Comparison of ENCODE assay signal across 26 cellular contexts in genomic region chr1:41351262-41352151, GRCh38. TPM values are rescaled to one million over a fixed set of nuclear protein-coding genes. Genes with fewer than 3 reads are reported as not detected.
A peak's percentile ranks its signal among the peaks of the same experiment; 100 is the strongest.
DNase-seq lines count a peak whose midpoint lies in the region; ATAC-seq and TF ChIP-seq lines count a peak whose summit lies in the region.
"Had no signal": no experiment of that assay in that cellular context is flagged by ENCODE, and none has a peak within 500 bp of the region (broad histone marks: within the 10 kb centered on the region; RNA-seq: fewer than 3 reads in every experiment).

No MANE protein-coding gene starts in this region.

- no peaks in the 10 kb centered on the region for H3K36me3 Mint-ChIP-seq in activated CD8-positive, alpha-beta memory T cell treated with anti-CD3 and anti-CD28 coated beads, Interleukin-2, amount 10 ng/mL, durations not matched to agents 7 days and 5 days
- H3K36me3 Mint-ChIP-seq in endodermal cell (ENCODE audit: low read depth) (no peaks in the 10 kb centered on the region), MCF 10A (ENCODE audit: insufficient read depth, unreplicated experiment) (peaks cover 7% of the 10 kb centered on the region)
- H3K36me3 Mint-ChIP-seq: CD4-positive, alpha-beta memory T cell had no signal

- no peaks in the 10 kb centered on the region for H3K27me3 ChIP-seq in endodermal cell (ENCODE audit: control insufficient read depth, insufficient read depth, low read length, poor library complexity, severe bottlenecking)
- H3K27me3 ChIP-seq in trophoblast cell (ENCODE audit: insufficient read depth, low read length) = no peaks in the 10 kb centered on the region
- H3K27me3 ChIP-seq: BLaER1 treated with 17β-estradiol and CSF1 and Interleukin-3, amounts not matched to agents 10 nM and 100 nM had no signal

- no peak overlapping the region for H4K12ac ChIP-seq in trophoblast cell (ENCODE audit: low read depth, low read length)

- peaks cover 21% of the 10 kb centered on the region for H3K27me3 Mint-ChIP-seq in activated CD8-positive, alpha-beta memory T cell treated with anti-CD3 and anti-CD28 coated beads, Interleukin-2, amount 10 ng/mL, durations not matched to agents 7 days and 5 days
- H3K27me3 Mint-ChIP-seq in endodermal cell (ENCODE audit: insufficient read depth) (peaks cover 12% of the 10 kb centered on the region), MCF 10A (ENCODE audit: insufficient read depth, unreplicated experiment) (no peaks in the 10 kb centered on the region)

- H2AFZ ChIP-seq in trophoblast cell (ENCODE audit: insufficient read depth, low read length, poor library complexity) = no peak overlapping the region
- H2AFZ ChIP-seq: GM23248 had no signal

- peaks cover 4% of the 10 kb centered on the region for H3K4me1 Mint-ChIP-seq in activated CD8-positive, alpha-beta memory T cell treated with anti-CD3 and anti-CD28 coated beads, Interleukin-2, amount 10 ng/mL, durations not matched to agents 7 days and 5 days
- peaks cover 24% of the 10 kb centered on the region for H3K4me1 Mint-ChIP-seq in endodermal cell
- no peaks in the 10 kb centered on the region for H3K4me1 Mint-ChIP-seq in MCF 10A (ENCODE audit: insufficient read depth, unreplicated experiment)
- H3K4me1 Mint-ChIP-seq: CD4-positive, alpha-beta memory T cell had no signal

- H2BK5ac ChIP-seq in trophoblast cell (ENCODE audit: low read depth, low read length, poor library complexity) = peak overlapping the region; percentile 46

- H3K4me1 ChIP-seq in endodermal cell (ENCODE audit: control insufficient read depth, insufficient read depth, low read length) (no peaks in the 10 kb centered on the region), trophoblast cell (ENCODE audit: control insufficient read depth in 1 of 2, insufficient read depth in 2 of 2, low read length in 2 of 2) (peaks cover 12 to 16% of the 10 kb centered on the region in 2 experiments)

- peaks cover 24% of the 10 kb centered on the region for H3K79me1 ChIP-seq in trophoblast cell (ENCODE audit: low read length)

- peak overlapping the region; percentile 95 for H2AK5ac ChIP-seq in trophoblast cell (ENCODE audit: low read length)

- peaks cover 2% of the 10 kb centered on the region for H3K79me2 ChIP-seq in trophoblast cell (ENCODE audit: control insufficient read depth, insufficient read depth, low read length, poor library complexity)

- intact Hi-C loops in MCF 10A (cut with micrococcal nuclease) = no loop called here

- H3K9me3 ChIP-seq in endodermal cell (ENCODE audit: control insufficient read depth, low read length) (no peaks in the 10 kb centered on the region), trophoblast cell (ENCODE audit: insufficient read depth, low read depth, low read length) (no peaks in the 10 kb centered on the region)
- H3K9me3 ChIP-seq: BLaER1 treated with 17β-estradiol and CSF1 and Interleukin-3, amounts not matched to agents 10 nM and 100 nM had no signal

- H4K91ac ChIP-seq in trophoblast cell (ENCODE audit: low read depth, low read length) = peak overlapping the region; percentile 79

- peak overlapping the region; percentile 68 for H2BK120ac ChIP-seq in trophoblast cell (ENCODE audit: insufficient read depth, low read length, poor library complexity)

- H2BK12ac ChIP-seq in trophoblast cell (ENCODE audit: low read length) = peak overlapping the region; percentile 88

- no peak overlapping the region for H3K4me3 Mint-ChIP-seq in activated CD8-positive, alpha-beta memory T cell treated with anti-CD3 and anti-CD28 coated beads, Interleukin-2, amount 10 ng/mL, durations not matched to agents 7 days and 5 days
- H3K4me3 Mint-ChIP-seq in endodermal cell = no peak overlapping the region
- H3K4me3 Mint-ChIP-seq in MCF 10A (ENCODE audit: unreplicated experiment) = no peak overlapping the region
- H3K4me3 Mint-ChIP-seq: CD4-positive, alpha-beta memory T cell; H9 had no signal

- no peak overlapping the region for H3K27ac ChIP-seq in endodermal cell (ENCODE audit: low read depth, low read length)
- H3K27ac ChIP-seq in trophoblast cell (ENCODE audit: low read depth, low read length) = no peak overlapping the region
- H3K27ac ChIP-seq: BLaER1 treated with 17β-estradiol and CSF1 and Interleukin-3, amounts not matched to agents 10 nM and 100 nM; GM23248; HL-60 had no signal

- H3K9me3 Mint-ChIP-seq in activated CD8-positive, alpha-beta memory T cell treated with anti-CD3 and anti-CD28 coated beads, Interleukin-2, amount 10 ng/mL, durations not matched to agents 7 days and 5 days (ENCODE audit: low read depth) = no peaks in the 10 kb centered on the region
- H3K9me3 Mint-ChIP-seq in endodermal cell (no peaks in the 10 kb centered on the region), MCF 10A (ENCODE audit: unreplicated experiment) (no peaks in the 10 kb centered on the region)
- H3K9me3 Mint-ChIP-seq: CD4-positive, alpha-beta memory T cell; H9 had no signal

- no peak for ATAC-seq in activated CD8-positive, alpha-beta memory T cell treated with anti-CD3 and anti-CD28 coated beads, Interleukin-2, amount 10 ng/mL, durations not matched to agents 7 days and 5 days
- ATAC-seq: GM12878, HepG2, Panc1 had no signal

- no TSS peak for BruUV-seq in MCF 10A (replicated peaks; lab: Mats Ljungman, UMichigan)

- H3K36me3 ChIP-seq in endodermal cell (ENCODE audit: control insufficient read depth, insufficient read depth, low read length) (no peaks in the 10 kb centered on the region), trophoblast cell (ENCODE audit: control insufficient read depth in 1 of 2, insufficient read depth in 2 of 2, low read length in 2 of 2) (no peaks in the 10 kb centered on the region)
- H3K36me3 ChIP-seq: BLaER1 treated with 17β-estradiol and CSF1 and Interleukin-3, amounts not matched to agents 10 nM and 100 nM had no signal

- TF ChIP-seq CTCF in endodermal cell (conservative IDR thresholded peaks at IDR 0.05) (no peak), MCF 10A (IDR thresholded peaks at IDR 0.05; ENCODE audit: unreplicated experiment) (no peak)

- peak; percentile 17 for DNase-seq in activated CD8-positive, alpha-beta memory T cell treated with anti-CD3 and anti-CD28 coated beads, Interleukin-2, amount 50 U/mL, for 48 hours
- no peak for DNase-seq in activated CD8-positive, alpha-beta memory T cell treated with anti-CD3 and anti-CD28 coated beads, Interleukin-2, amount 10 ng/mL, durations not matched to agents 7 days and 5 days
- DNase-seq in endodermal cell (peak; percentile 41), trophoblast cell (no peak), ureter (ENCODE audit: low spot score) (peak; percentile 32), MCF 10A (ENCODE audit: unreplicated experiment) (no peak), NCI-H446 (lab: John Stamatoyannopoulos, UW) (no peak), occipital lobe (lab: John Stamatoyannopoulos, UW) (no peak)
- DNase-seq: 8988T; CD4-positive, alpha-beta memory T cell; DND-41; GM23248; H9; KG1; MV-4-11; NCI-H1105 treated with DMSO at 0.1 percent for 48 hours; NCI-H2029 treated with DMSO at 0.1 percent for 48 hours; NCI-H2171; NCI-H345; NCI-H524 treated with DMSO at 0.1 percent for 48 hours; NCI-H82 had no signal

- no peak overlapping the region for H3K14ac ChIP-seq in trophoblast cell (ENCODE audit: low read length)

- H3K4me3 ChIP-seq in endodermal cell (ENCODE audit: low read length) (no peak overlapping the region), trophoblast cell (ENCODE audit: low read depth, low read length) (no peak overlapping the region)
- H3K4me3 ChIP-seq: BLaER1 treated with 17β-estradiol and CSF1 and Interleukin-3, amounts not matched to agents 10 nM and 100 nM; GM12878; GM23248 had no signal

- no peak overlapping the region for H3K23ac ChIP-seq in trophoblast cell (ENCODE audit: low read length)

- H4K8ac ChIP-seq in trophoblast cell (ENCODE audit: low read depth, low read length) = peak overlapping the region; percentile 49

- H3K4ac ChIP-seq in trophoblast cell (ENCODE audit: low read depth, low read length) = peak overlapping the region; percentile 65

- WGBS in endodermal cell (ENCODE audit: insufficient coverage in 1 of 2, insufficient read length in 1 of 2), 2 experiments = 78 to 87% methylated on average over 3 to 6 of the region's 6 CpGs
- no CpG with 5 or more reads among the region's 6 CpGs for WGBS in trophoblast cell (ENCODE audit: extremely low coverage, insufficient coverage, insufficient read length)

- H3K27ac Mint-ChIP-seq in activated CD8-positive, alpha-beta memory T cell treated with anti-CD3 and anti-CD28 coated beads, Interleukin-2, amount 10 ng/mL, durations not matched to agents 7 days and 5 days = no peak overlapping the region
- H3K27ac Mint-ChIP-seq in endodermal cell (peak overlapping the region; percentile 52), MCF 10A (ENCODE audit: low read depth, unreplicated experiment) (no peak overlapping the region)
- H3K27ac Mint-ChIP-seq: CD4-positive, alpha-beta memory T cell; H9 had no signal

- H3K4me2 ChIP-seq in trophoblast cell (ENCODE audit: low read length) = no peak overlapping the region
- H3K4me2 ChIP-seq: BLaER1 treated with 17β-estradiol and CSF1 and Interleukin-3, amounts not matched to agents 10 nM and 100 nM had no signal

- CTCF ChIA-PET in activated CD8-positive, alpha-beta memory T cell treated with anti-CD3 and anti-CD28 coated beads, Interleukin-2, amount 10 ng/mL, durations not matched to agents 7 days and 5 days (lab: Charles Lee) = no interaction called here
- CTCF ChIA-PET in MCF 10A (lab: Yijun Ruan, JAX) = interaction anchor here (1.3 kb wide), 1 partner anchor 68 kb away, joined by 3 read pairs; no protein-coding TSS in a partner anchor

- no peak overlapping the region for H3K18ac ChIP-seq in trophoblast cell (ENCODE audit: low read length)

- H3K9ac ChIP-seq in endodermal cell (ENCODE audit: extremely low read depth, low read length, poor library complexity, severe bottlenecking) (no peak overlapping the region), trophoblast cell (ENCODE audit: low read length) (no peak overlapping the region)
- H3K9ac ChIP-seq: BLaER1 treated with 17β-estradiol and CSF1 and Interleukin-3, amounts not matched to agents 10 nM and 100 nM; GM23248 had no signal

- POLR2A ChIA-PET in MCF 10A (lab: Yijun Ruan, JAX) = interaction anchor here (0.6 to 1.0 kb wide), 2 partner anchors 9 to 116 kb away, joined by 3 to 4 read pairs; partner anchors contain the start of gene FOXO6

RNA-seq across cellular contexts. Expression of gene FOXO6, which starts 9.7 kb away (rescaled TPM):
- not detected for total RNA-seq in activated CD8-positive, alpha-beta memory T cell treated with anti-CD3 and anti-CD28 coated beads, Interleukin-2, amount 10 ng/mL, durations not matched to agents 7 days and 5 days
- total RNA-seq in endodermal cell = 1 to 10 TPM; 1.7 to 1.8 TPM
- 2.9 TPM for polyA plus RNA-seq in endodermal cell (2013, experiment 1 of 2)
- polyA plus RNA-seq in endodermal cell (2013, experiment 2 of 2) = 2.8 TPM
- 119 and 130 TPM in 2 replicates for polyA plus RNA-seq in trophoblast cell (2013)
- 8.6 TPM for total RNA-seq in ureter
- 0.22 and 0.28 TPM in 2 replicates for total RNA-seq in MCF 10A (2022)
- total RNA-seq in occipital lobe = 5.9 TPM
- total RNA-seq: CD4-positive, alpha-beta memory T cell; GM12878; GM23248 had no signal
- polyA plus RNA-seq: CD4-positive, alpha-beta memory T cell; GM23248; HepG2 had no signal

Comparison
In these comparisons a context has a peak if more than half of its experiments do, and no peak if none do; other contexts are left out.
1. DNase-seq: peak in activated CD8-positive, alpha-beta memory T cell treated with anti-CD3 and anti-CD28 coated beads, Interleukin-2, amount 50 U/mL, for 48 hours (single experiment), endodermal cell (single experiment) and ureter (single experiment); none in activated CD8-positive, alpha-beta memory T cell treated with anti-CD3 and anti-CD28 coated beads, Interleukin-2, amount 10 ng/mL, durations not matched to agents 7 days and 5 days (single experiment), trophoblast cell (0 of 2), MCF 10A (single experiment), NCI-H446 (0 of 2) and occipital lobe (single experiment).